ENCODE assay signal across 8 cellular contexts in genomic region chr3:136818851-136819783, GRCh38. TPM values are rescaled to one million over a fixed set of nuclear protein-coding genes. Genes with fewer than 3 reads are reported as not detected.
DNase-seq lines count a peak whose midpoint lies in the region; ATAC-seq and TF ChIP-seq lines count a peak whose summit lies in the region.

TSS of gene SLC35G2 (plus strand) at chr3:136819126. CDS start at chr3:136854461, 35,335 bp downstream.

- H3K36me3 Mint-ChIP-seq in activated naive CD4-positive, alpha-beta T cell treated with anti-CD3 and anti-CD28 coated beads, Interleukin-2, amount 50 U/mL, for 72 hours = peaks cover 18 to 22% of the 10 kb centered on the region in 2 donors
- peaks cover 23% of the 10 kb centered on the region for H3K36me3 Mint-ChIP-seq in neural progenitor cell

- TF ChIP-seq CTCF in DND-41 (IDR thresholded peaks at IDR 0.05; ENCODE audit: borderline replicate concordance, extremely low read depth, low read length, poor library complexity, severe bottlenecking) (peak; percentile 49), PC-3 (conservative IDR thresholded peaks at IDR 0.05; ENCODE audit: low read depth, low read length) (no peak), neural progenitor cell (IDR thresholded peaks at IDR 0.05) (peak; percentile 10), upper lobe of right lung (IDR thresholded peaks at IDR 0.05) (no peak)

- H3K9me3 ChIP-seq in DND-41 (ENCODE audit: insufficient read depth, low read length, severe bottlenecking) = no peaks in the 10 kb centered on the region
- H3K9me3 ChIP-seq in PC-3 (ENCODE audit: low read length) = no peaks in the 10 kb centered on the region
- peaks cover 4% of the 10 kb centered on the region for H3K9me3 ChIP-seq in neural progenitor cell (ENCODE audit: low read depth)
- H3K9me3 ChIP-seq in upper lobe of right lung = no peaks in the 10 kb centered on the region

- H3K27me3 Mint-ChIP-seq in neural progenitor cell (ENCODE audit: insufficient read depth, low read depth) = peaks cover 2% of the 10 kb centered on the region

- intact Hi-C loops in PC-3 (cut with micrococcal nuclease) (loop anchor here (1.0 to 5.0 kb wide), 2 partner anchors 43 to 193 kb away; partner anchors contain the start of gene NCK1), upper lobe of right lung (cut with DNase I) (no loop called here)

- peak within 1 kb of the TSS; percentile 80 to 97 for H3K4me3 ChIP-seq in DND-41 (ENCODE audit: low read depth in 1 of 2, low read length in 2 of 2)
- peak within 1 kb of the TSS; percentile 70 for H3K4me3 ChIP-seq in PC-3 (ENCODE audit: low read length)
- H3K4me3 ChIP-seq in neural progenitor cell = peak within 1 kb of the TSS; percentile 55
- H3K4me3 ChIP-seq in upper lobe of right lung = peak within 1 kb of the TSS; percentile 78

- POLR2A ChIA-PET in PC-3 (lab: Charles Lee; ENCODE audit: unreplicated experiment) = no interaction called here

- H3K9me3 Mint-ChIP-seq in activated naive CD4-positive, alpha-beta T cell treated with anti-CD3 and anti-CD28 coated beads, Interleukin-2, amount 50 U/mL, for 72 hours = peaks cover 3 to 10% of the 10 kb centered on the region in 2 donors
- H3K9me3 Mint-ChIP-seq in neural progenitor cell = peaks cover 19% of the 10 kb centered on the region

- ATAC-seq in DND-41 (ENCODE audit: insufficient read depth, low read depth) (peak; percentile 94), PC-3 (peak; percentile 76), upper lobe of right lung (peak; percentile 63)
- ATAC-seq in activated naive CD4-positive, alpha-beta T cell treated with anti-CD3 and anti-CD28 coated beads, Interleukin-2, amount 50 U/mL, for 72 hours = peak; percentile 57 to 74

- H3K4me3 Mint-ChIP-seq in neural progenitor cell = peak within 1 kb of the TSS; percentile 93

- H4K20me1 ChIP-seq in DND-41 (ENCODE audit: insufficient read depth, low read length) (peaks cover 9% of the 10 kb centered on the region; the same call in 1 of the 2 replicates), PC-3 (ENCODE audit: low read length) (no peaks in the 10 kb centered on the region), neural progenitor cell (ENCODE audit: low read depth) (peaks cover 11% of the 10 kb centered on the region)

- H3K4me2 ChIP-seq in DND-41 (ENCODE audit: insufficient read depth, low read length) (peak within 1 kb of the TSS; percentile 100), PC-3 (ENCODE audit: low read length) (peak within 1 kb of the TSS; percentile 87), neural progenitor cell (peak within 1 kb of the TSS; percentile 90)

- CTCF ChIA-PET in PC-3 (lab: Charles Lee) = no interaction called here

- peak within 1 kb of the TSS; percentile 86 for H2AFZ ChIP-seq in DND-41 (ENCODE audit: low read depth, low read length)
- H2AFZ ChIP-seq in PC-3 (ENCODE audit: low read length) = peak within 1 kb of the TSS; percentile 93
- peak within 1 kb of the TSS; percentile 95 for H2AFZ ChIP-seq in neural progenitor cell (replicated peaks)

- H3F3A ChIP-seq in PC-3 (ENCODE audit: low read length, unreplicated experiment) = no peaks in the 10 kb centered on the region
- H3F3A ChIP-seq in neural progenitor cell (ENCODE audit: low read depth) = peaks cover 26% of the 10 kb centered on the region

- H3K79me2 ChIP-seq in DND-41 (ENCODE audit: insufficient read depth, low read length) (peaks cover 57% of the 10 kb centered on the region), PC-3 (ENCODE audit: low read length) (no peaks in the 10 kb centered on the region), neural progenitor cell (ENCODE audit: low read depth) (no peaks in the 10 kb centered on the region)

- H3K36me3 ChIP-seq in DND-41 (ENCODE audit: insufficient read depth, low read length) = no peaks in the 10 kb centered on the region; the same call in none of the 2 replicates
- no peaks in the 10 kb centered on the region for H3K36me3 ChIP-seq in PC-3 (ENCODE audit: low read depth, low read length)
- no peaks in the 10 kb centered on the region for H3K36me3 ChIP-seq in neural progenitor cell
- H3K36me3 ChIP-seq in upper lobe of right lung = no peaks in the 10 kb centered on the region

- DNase-seq in DND-41 = peak; percentile 92
- peak; percentile 64 for DNase-seq in HPDE6-E6E7 (ENCODE audit: extremely low spot score)
- peak; percentile 49 for DNase-seq in PC-3
- DNase-seq in activated naive CD4-positive, alpha-beta T cell treated with anti-CD3 and anti-CD28 coated beads, Interleukin-2, amount 50 U/mL, for 72 hours (ENCODE audit: low spot score in 2 of 2) = peak; percentile 31 to 62
- peak; percentile 57 for DNase-seq in globus pallidus (ENCODE audit: low spot score)
- DNase-seq in neural progenitor cell (ENCODE audit: low spot score) = peak; percentile 81
- DNase-seq in upper lobe of right lung = peak; percentile 68
- no peak for DNase-seq in GM19238 (ENCODE audit: insufficient read length, low spot score)

- H3K27ac ChIP-seq in DND-41 (ENCODE audit: low read length) = peak within 1 kb of the TSS; percentile 74
- peak within 1 kb of the TSS; percentile 36 for H3K27ac ChIP-seq in PC-3 (ENCODE audit: low read length)
- H3K27ac ChIP-seq in neural progenitor cell = no peak within 1 kb of the TSS
- peak within 1 kb of the TSS; percentile 76 for H3K27ac ChIP-seq in upper lobe of right lung

- peak within 1 kb of the TSS; percentile 84 for H3K9ac ChIP-seq in DND-41 (ENCODE audit: low read depth, low read length)
- H3K9ac ChIP-seq in PC-3 (ENCODE audit: low read length) = peak within 1 kb of the TSS; percentile 60
- no peak within 1 kb of the TSS for H3K9ac ChIP-seq in neural progenitor cell

- H3K4me1 ChIP-seq in DND-41 (ENCODE audit: insufficient read depth, low read length) = peaks cover 38% of the 10 kb centered on the region
- peaks cover 6% of the 10 kb centered on the region; the same call in 1 of the 2 replicates for H3K4me1 ChIP-seq in PC-3 (ENCODE audit: insufficient read depth, low read length)
- peaks cover 9% of the 10 kb centered on the region for H3K4me1 ChIP-seq in neural progenitor cell
- peaks cover 24% of the 10 kb centered on the region for H3K4me1 ChIP-seq in upper lobe of right lung

- H3K4me1 Mint-ChIP-seq in neural progenitor cell = peaks cover 41% of the 10 kb centered on the region

- TSS peak; percentile 51 for BruUV-seq in PC-3 (replicated peaks; lab: Mats Ljungman, UMichigan)

- peak within 1 kb of the TSS; percentile 62 to 87 for H3K27ac Mint-ChIP-seq in activated naive CD4-positive, alpha-beta T cell treated with anti-CD3 and anti-CD28 coated beads, Interleukin-2, amount 50 U/mL, for 72 hours
- peak within 1 kb of the TSS; percentile 93 for H3K27ac Mint-ChIP-seq in neural progenitor cell

- no peaks in the 10 kb centered on the region for H3K27me3 ChIP-seq in DND-41 (ENCODE audit: insufficient read depth, low read length, poor library complexity)
- no peaks in the 10 kb centered on the region for H3K27me3 ChIP-seq in PC-3 (ENCODE audit: low read length)
- peaks cover 44% of the 10 kb centered on the region for H3K27me3 ChIP-seq in neural progenitor cell
- H3K27me3 ChIP-seq in upper lobe of right lung = peaks cover 5% of the 10 kb centered on the region

- no peaks in the 10 kb centered on the region for H3K9me2 ChIP-seq in PC-3 (replicated peaks; ENCODE audit: low read length)

RNA-seq across cellular contexts. Expression of gene SLC35G2, which starts in this region (rescaled TPM):
- total RNA-seq in PC-3 (2014; rRNA removed) = 1.8 and 3.7 TPM in 2 replicates
- 1 to 10 TPM; 1.9 to 6.4 TPM for total RNA-seq in activated naive CD4-positive, alpha-beta T cell treated with anti-CD3 and anti-CD28 coated beads, Interleukin-2, amount 50 U/mL, for 72 hours
- total RNA-seq in neural progenitor cell (ENCODE audit: low replicate concordance) = 0.43 and 1.5 TPM in 2 replicates
- total RNA-seq in upper lobe of right lung = 7.8 TPM

Comparison
In these comparisons a context has a peak if more than half of its experiments do, and no peak if none do; other contexts are left out.
1. CTCF ChIP-seq: peak in DND-41 (single experiment) and neural progenitor cell (single experiment); none in PC-3 (single experiment) and upper lobe of right lung (single experiment).
2. Peak in every context shown above with its lines, with median percentiles within 50 percentile points of each other: ATAC-seq, H2AFZ ChIP-seq, H3K4me2 ChIP-seq and H3K4me3 ChIP-seq.